In the genomic region with DNA sequence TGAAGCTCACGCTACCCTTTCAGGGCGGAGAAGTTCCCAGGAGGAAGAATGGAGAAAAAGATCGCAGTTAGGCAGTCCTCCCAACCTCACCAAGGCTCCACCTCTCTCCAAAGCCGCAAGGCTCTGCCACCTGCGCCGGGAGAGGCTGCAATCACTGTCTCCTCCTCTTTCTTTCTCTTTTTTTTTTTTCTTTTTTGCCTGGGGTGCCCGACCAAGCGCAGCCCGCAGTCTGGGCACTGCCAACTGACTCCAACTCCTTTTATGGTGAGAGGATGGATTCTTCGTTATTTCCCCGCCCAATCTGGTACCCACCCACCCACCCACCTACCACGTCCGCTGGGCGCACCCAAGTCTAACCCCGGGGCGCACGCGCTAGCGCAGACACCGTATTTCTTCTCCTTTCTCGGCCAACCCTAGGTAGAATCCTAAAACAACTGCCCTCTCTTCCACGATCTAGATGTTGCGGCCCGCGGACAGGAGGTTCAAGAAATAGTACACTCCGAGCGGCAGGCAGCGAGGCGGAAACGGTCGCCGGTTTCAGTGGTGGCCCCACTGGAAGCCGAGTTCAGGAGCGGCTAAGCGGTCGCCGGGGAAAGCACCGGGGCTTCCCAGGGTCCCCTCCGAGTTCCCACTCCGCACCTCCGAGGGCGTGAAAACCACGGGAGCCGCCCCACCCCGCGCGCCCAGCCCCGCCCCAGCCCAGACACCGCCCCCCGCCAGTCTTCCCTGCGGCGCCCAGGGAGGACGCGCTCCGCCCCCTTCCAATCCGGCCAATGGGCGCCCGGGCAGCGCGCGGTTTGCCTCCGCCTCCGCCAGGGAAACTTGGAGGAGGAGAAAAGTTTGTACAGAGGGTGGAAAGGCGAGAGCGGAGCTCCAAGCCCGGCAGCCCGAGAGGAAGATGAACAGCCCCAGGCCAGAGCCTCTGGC, we compare ENCODE assay signal across 1 cellular context.
A peak's percentile ranks its signal among the peaks of the same experiment; 100 is the strongest.
TF ChIP-seq lines count a peak whose summit lies in the region.

A gene (plus strand): TSS at position 845 of the 927 bp plus-strand sequence. CDS start 1,079 bp downstream, outside the sequence.

TF ChIP-seq in GM12878, 131 proteins besides CTCF, POLR2A, EP300 and RAD21 (continued from another document):
- TF ChIP-seq, protein P1, sequence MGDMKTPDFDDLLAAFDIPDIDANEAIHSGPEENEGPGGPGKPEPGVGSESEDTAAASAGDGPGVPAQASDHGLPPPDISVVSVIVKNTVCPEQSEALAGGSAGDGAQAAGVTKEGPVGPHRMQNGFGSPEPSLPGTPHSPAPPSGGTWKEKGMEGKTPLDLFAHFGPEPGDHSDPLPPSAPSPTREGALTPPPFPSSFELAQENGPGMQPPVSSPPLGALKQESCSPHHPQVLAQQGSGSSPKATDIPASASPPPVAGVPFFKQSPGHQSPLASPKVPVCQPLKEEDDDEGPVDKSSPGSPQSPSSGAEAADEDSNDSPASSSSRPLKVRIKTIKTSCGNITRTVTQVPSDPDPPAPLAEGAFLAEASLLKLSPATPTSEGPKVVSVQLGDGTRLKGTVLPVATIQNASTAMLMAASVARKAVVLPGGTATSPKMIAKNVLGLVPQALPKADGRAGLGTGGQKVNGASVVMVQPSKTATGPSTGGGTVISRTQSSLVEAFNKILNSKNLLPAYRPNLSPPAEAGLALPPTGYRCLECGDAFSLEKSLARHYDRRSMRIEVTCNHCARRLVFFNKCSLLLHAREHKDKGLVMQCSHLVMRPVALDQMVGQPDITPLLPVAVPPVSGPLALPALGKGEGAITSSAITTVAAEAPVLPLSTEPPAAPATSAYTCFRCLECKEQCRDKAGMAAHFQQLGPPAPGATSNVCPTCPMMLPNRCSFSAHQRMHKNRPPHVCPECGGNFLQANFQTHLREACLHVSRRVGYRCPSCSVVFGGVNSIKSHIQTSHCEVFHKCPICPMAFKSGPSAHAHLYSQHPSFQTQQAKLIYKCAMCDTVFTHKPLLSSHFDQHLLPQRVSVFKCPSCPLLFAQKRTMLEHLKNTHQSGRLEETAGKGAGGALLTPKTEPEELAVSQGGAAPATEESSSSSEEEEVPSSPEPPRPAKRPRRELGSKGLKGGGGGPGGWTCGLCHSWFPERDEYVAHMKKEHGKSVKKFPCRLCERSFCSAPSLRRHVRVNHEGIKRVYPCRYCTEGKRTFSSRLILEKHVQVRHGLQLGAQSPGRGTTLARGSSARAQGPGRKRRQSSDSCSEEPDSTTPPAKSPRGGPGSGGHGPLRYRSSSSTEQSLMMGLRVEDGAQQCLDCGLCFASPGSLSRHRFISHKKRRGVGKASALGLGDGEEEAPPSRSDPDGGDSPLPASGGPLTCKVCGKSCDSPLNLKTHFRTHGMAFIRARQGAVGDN (IDR thresholded peaks at IDR 0.05), result no peak
- TF ChIP-seq ATF7 (IDR thresholded peaks at IDR 0.05; ENCODE audit: low read depth) (peak; percentile 25; the same call in 1 of the 2 replicates), EED (IDR thresholded peaks at IDR 0.05; ENCODE audit: low read depth) (no peak), STAT1 (conservative IDR thresholded peaks at IDR 0.05) (no peak), SMARCA5 (IDR thresholded peaks at IDR 0.05) (peak; percentile 53; the same call in 1 of the 2 replicates), TCF7 (IDR thresholded peaks at IDR 0.05; ENCODE audit: borderline replicate concordance) (no peak), TAF1 (IDR thresholded peaks at IDR 0.05; ENCODE audit: borderline replicate concordance, low read depth, low read length) (no peak), DPF2 (IDR thresholded peaks at IDR 0.05) (no peak), CHD2 (IDR thresholded peaks at IDR 0.05; ENCODE audit: borderline replicate concordance, low read depth, low read length) (no peak), ZZZ3 (IDR thresholded peaks at IDR 0.05; ENCODE audit: control insufficient read depth, insufficient read length, low read depth) (no peak), IRF4 (IDR thresholded peaks at IDR 0.05; ENCODE audit: low read depth, low read length) (no peak), SREBF2 (IDR thresholded peaks at IDR 0.05; ENCODE audit: low read length) (no peak), FOS (IDR thresholded peaks at IDR 0.05; ENCODE audit: borderline replicate concordance, extremely low read depth, insufficient read length) (no peak), HDGF (IDR thresholded peaks at IDR 0.05) (no peak), TCF3 (IDR thresholded peaks at IDR 0.05; ENCODE audit: borderline replicate concordance, insufficient read depth, low read depth, low read length) (no peak), ETV6 (conservative IDR thresholded peaks at IDR 0.05 in 1 of 2, IDR thresholded peaks at IDR 0.05 in 1 of 2; ENCODE audit: borderline replicate concordance in 1 of 2, low read depth in 1 of 2) (peak in 1 of 2 experiments; percentile 39; a peak in 1 of 4 replicates), IKZF1 (conservative IDR thresholded peaks at IDR 0.05) (peak; percentile 89), GATAD2B (conservative IDR thresholded peaks at IDR 0.05; ENCODE audit: low read depth) (no peak), MTA2 (IDR thresholded peaks at IDR 0.05; ENCODE audit: low read depth) (0 out of 2 replicates have a peak, but pooled peaks have one; percentile 15), MEF2B (IDR thresholded peaks at IDR 0.05; ENCODE audit: partially characterized antibody, poor library complexity, severe bottlenecking) (no peak), EZH2 (IDR thresholded peaks at IDR 0.05; ENCODE audit: borderline replicate concordance, control insufficient read depth, low read depth, low read length) (no peak), CREM (IDR thresholded peaks at IDR 0.05; ENCODE audit: low read depth) (no peak), EGR1 (IDR thresholded peaks at IDR 0.05; ENCODE audit: borderline replicate concordance in 1 of 2, low read depth in 2 of 2, low read length in 2 of 2) (0 out of 3 replicates have a peak, but pooled peaks of 1 of the 2 experiments have one; percentile 3), BMI1 (IDR thresholded peaks at IDR 0.05; ENCODE audit: borderline replicate concordance) (0 out of 2 replicates have a peak, but pooled peaks have one; percentile 1), BHLHE40 (IDR thresholded peaks at IDR 0.05; ENCODE audit: borderline replicate concordance in 1 of 2, low read depth in 2 of 2, low read length in 1 of 2) (peak in 1 of 2 experiments; percentile 31; a peak in 1 of 4 replicates), PAX5 (IDR thresholded peaks at IDR 0.05; ENCODE audit: borderline replicate concordance, low read depth, low read length) (0 out of 2 replicates have a peak, but pooled peaks have one; percentile 19), HCFC1 (IDR thresholded peaks at IDR 0.05; ENCODE audit: low read length) (no peak), MEF2A (IDR thresholded peaks at IDR 0.05; ENCODE audit: insufficient read depth, low read depth, low read length) (no peak), IKZF2 (IDR thresholded peaks at IDR 0.05) (peak in 1 of 2 experiments; percentile 62; a peak in 3 of 4 replicates)
- TF ChIP-seq, protein P2, sequence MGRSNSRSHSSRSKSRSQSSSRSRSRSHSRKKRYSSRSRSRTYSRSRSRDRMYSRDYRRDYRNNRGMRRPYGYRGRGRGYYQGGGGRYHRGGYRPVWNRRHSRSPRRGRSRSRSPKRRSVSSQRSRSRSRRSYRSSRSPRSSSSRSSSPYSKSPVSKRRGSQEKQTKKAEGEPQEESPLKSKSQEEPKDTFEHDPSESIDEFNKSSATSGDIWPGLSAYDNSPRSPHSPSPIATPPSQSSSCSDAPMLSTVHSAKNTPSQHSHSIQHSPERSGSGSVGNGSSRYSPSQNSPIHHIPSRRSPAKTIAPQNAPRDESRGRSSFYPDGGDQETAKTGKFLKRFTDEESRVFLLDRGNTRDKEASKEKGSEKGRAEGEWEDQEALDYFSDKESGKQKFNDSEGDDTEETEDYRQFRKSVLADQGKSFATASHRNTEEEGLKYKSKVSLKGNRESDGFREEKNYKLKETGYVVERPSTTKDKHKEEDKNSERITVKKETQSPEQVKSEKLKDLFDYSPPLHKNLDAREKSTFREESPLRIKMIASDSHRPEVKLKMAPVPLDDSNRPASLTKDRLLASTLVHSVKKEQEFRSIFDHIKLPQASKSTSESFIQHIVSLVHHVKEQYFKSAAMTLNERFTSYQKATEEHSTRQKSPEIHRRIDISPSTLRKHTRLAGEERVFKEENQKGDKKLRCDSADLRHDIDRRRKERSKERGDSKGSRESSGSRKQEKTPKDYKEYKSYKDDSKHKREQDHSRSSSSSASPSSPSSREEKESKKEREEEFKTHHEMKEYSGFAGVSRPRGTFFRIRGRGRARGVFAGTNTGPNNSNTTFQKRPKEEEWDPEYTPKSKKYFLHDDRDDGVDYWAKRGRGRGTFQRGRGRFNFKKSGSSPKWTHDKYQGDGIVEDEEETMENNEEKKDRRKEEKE (IDR thresholded peaks at IDR 0.05), result 0 out of 2 replicates have a peak, but pooled peaks have one; percentile 38
- TF ChIP-seq, protein P3, sequence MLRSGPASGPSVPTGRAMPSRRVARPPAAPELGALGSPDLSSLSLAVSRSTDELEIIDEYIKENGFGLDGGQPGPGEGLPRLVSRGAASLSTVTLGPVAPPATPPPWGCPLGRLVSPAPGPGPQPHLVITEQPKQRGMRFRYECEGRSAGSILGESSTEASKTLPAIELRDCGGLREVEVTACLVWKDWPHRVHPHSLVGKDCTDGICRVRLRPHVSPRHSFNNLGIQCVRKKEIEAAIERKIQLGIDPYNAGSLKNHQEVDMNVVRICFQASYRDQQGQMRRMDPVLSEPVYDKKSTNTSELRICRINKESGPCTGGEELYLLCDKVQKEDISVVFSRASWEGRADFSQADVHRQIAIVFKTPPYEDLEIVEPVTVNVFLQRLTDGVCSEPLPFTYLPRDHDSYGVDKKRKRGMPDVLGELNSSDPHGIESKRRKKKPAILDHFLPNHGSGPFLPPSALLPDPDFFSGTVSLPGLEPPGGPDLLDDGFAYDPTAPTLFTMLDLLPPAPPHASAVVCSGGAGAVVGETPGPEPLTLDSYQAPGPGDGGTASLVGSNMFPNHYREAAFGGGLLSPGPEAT (IDR thresholded peaks at IDR 0.05; ENCODE audit: low read depth), result 0 out of 2 replicates have a peak, but pooled peaks have one; percentile 17
- TF ChIP-seq, protein P4, sequence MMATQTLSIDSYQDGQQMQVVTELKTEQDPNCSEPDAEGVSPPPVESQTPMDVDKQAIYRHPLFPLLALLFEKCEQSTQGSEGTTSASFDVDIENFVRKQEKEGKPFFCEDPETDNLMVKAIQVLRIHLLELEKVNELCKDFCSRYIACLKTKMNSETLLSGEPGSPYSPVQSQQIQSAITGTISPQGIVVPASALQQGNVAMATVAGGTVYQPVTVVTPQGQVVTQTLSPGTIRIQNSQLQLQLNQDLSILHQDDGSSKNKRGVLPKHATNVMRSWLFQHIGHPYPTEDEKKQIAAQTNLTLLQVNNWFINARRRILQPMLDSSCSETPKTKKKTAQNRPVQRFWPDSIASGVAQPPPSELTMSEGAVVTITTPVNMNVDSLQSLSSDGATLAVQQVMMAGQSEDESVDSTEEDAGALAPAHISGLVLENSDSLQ (IDR thresholded peaks at IDR 0.05), result no peak
- TF ChIP-seq, protein P5, sequence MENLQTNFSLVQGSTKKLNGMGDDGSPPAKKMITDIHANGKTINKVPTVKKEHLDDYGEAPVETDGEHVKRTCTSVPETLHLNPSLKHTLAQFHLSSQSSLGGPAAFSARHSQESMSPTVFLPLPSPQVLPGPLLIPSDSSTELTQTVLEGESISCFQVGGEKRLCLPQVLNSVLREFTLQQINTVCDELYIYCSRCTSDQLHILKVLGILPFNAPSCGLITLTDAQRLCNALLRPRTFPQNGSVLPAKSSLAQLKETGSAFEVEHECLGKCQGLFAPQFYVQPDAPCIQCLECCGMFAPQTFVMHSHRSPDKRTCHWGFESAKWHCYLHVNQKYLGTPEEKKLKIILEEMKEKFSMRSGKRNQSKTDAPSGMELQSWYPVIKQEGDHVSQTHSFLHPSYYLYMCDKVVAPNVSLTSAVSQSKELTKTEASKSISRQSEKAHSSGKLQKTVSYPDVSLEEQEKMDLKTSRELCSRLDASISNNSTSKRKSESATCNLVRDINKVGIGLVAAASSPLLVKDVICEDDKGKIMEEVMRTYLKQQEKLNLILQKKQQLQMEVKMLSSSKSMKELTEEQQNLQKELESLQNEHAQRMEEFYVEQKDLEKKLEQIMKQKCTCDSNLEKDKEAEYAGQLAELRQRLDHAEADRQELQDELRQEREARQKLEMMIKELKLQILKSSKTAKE (IDR thresholded peaks at IDR 0.05; ENCODE audit: low read depth, poor library complexity, severe bottlenecking), result no peak
- TF ChIP-seq, protein P6, sequence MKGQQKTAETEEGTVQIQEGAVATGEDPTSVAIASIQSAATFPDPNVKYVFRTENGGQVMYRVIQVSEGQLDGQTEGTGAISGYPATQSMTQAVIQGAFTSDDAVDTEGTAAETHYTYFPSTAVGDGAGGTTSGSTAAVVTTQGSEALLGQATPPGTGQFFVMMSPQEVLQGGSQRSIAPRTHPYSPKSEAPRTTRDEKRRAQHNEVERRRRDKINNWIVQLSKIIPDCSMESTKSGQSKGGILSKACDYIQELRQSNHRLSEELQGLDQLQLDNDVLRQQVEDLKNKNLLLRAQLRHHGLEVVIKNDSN (IDR thresholded peaks at IDR 0.05; ENCODE audit: borderline replicate concordance, extremely low read length, insufficient read depth, low read depth, low read length), result peak; percentile 2
